In genomic region chr12:123270380-123271181, GRCh38 we compare ENCODE assay signal across 8 cellular contexts. TPM values are rescaled to one million over a fixed set of nuclear protein-coding genes. Genes with fewer than 3 reads are reported as not detected.
DNase-seq lines count a peak whose midpoint lies in the region; ATAC-seq, FAIRE-seq and TF ChIP-seq lines count a peak whose summit lies in the region.

No MANE protein-coding gene starts in this region.

- POLR2A ChIA-PET in CD8-positive, alpha-beta T cell (lab: Charles Lee): interaction anchor here (1.4 kb wide), 1 partner anchor 313 kb away, joined by 5 read pairs; no protein-coding TSS in a partner anchor

- peak overlapping the region; percentile 65 for H3K4me3 ChIP-seq in CD8-positive, alpha-beta T cell (ENCODE audit: low read depth, low read length)
- peak overlapping the region; percentile 40; the same call in 1 of the 2 replicates for H3K4me3 ChIP-seq in MM.1S (ENCODE audit: low read length)
- peak overlapping the region; percentile 64 to 72 for H3K4me3 ChIP-seq in kidney (ENCODE audit: low read length in 2 of 2)

- H3K36me3 ChIP-seq in CD8-positive, alpha-beta T cell (ENCODE audit: insufficient read depth, low read length): no peaks in the 10 kb centered on the region
- H3K36me3 ChIP-seq in MM.1S (replicated peaks; ENCODE audit: insufficient read depth, low read length) (no peaks in the 10 kb centered on the region), kidney (ENCODE audit: control insufficient read depth in 1 of 2, insufficient read depth in 2 of 2, low read length in 2 of 2) (peaks cover 0 to 3% of the 10 kb centered on the region in 2 donors)

- TF ChIP-seq CTCF in CD8-positive, alpha-beta T cell (IDR thresholded peaks at IDR 0.05): no peak
- TF ChIP-seq CTCF in GM20000 (IDR thresholded peaks at IDR 0.05; ENCODE audit: extremely low read depth, missing control alignments): no peak
- no peak for TF ChIP-seq CTCF in MM.1S (IDR thresholded peaks at IDR 0.05; ENCODE audit: low read length)
- peak in 1 of 2 experiments; percentile 40 for TF ChIP-seq CTCF in brain (conservative IDR thresholded peaks at IDR 0.05)
- TF ChIP-seq CTCF in kidney (IDR thresholded peaks at IDR 0.05; ENCODE audit: borderline replicate concordance, extremely low read depth, insufficient read depth): no peak

- H3K9me2 ChIP-seq in MM.1S (replicated peaks; ENCODE audit: insufficient read depth, low read length): no peaks in the 10 kb centered on the region

- FAIRE-seq in kidney (lab: Jason Lieb, UNC) (no peak), H54 (lab: Jason Lieb, UNC) (no peak)

- CTCF ChIA-PET in CD8-positive, alpha-beta T cell (lab: Charles Lee): interaction anchor here (0.7 to 2.8 kb wide), 5 partner anchors 14 to 477 kb away, joined by 3 to 14 read pairs (median 4); partner anchors contain the start of gene TMED2

- no peaks in the 10 kb centered on the region for H3K79me2 ChIP-seq in MM.1S (ENCODE audit: low read length)

- TF ChIP-seq POLR2A in H54 (IDR thresholded peaks at IDR 0.05; ENCODE audit: low read depth, low read length): no peak

- peak in 2 of 7 experiments; percentile 25 to 54 for DNase-seq in CD8-positive, alpha-beta T cell
- peak; percentile 55 for DNase-seq in GM20000 (ENCODE audit: low spot score)
- DNase-seq in MM.1S: no peak
- peak; percentile 82 for DNase-seq in kidney
- no peak for DNase-seq in stimulated activated naive B cell treated with anti-CD40 and anti-IgM and Interleukin-4, amounts not matched to agents 10 μg/mL and 1 μg/mL and 100 μg/mL, for 72 hours
- no peak for DNase-seq in H54 (ENCODE audit: insufficient read length, low spot score)

- H3K27me3 Mint-ChIP-seq in CD8-positive, alpha-beta T cell (ENCODE audit: low read depth): no peaks in the 10 kb centered on the region
- H3K27me3 Mint-ChIP-seq in brain: peaks cover 4% of the 10 kb centered on the region
- H3K27me3 Mint-ChIP-seq in stimulated activated naive B cell treated with anti-CD40 and anti-IgM and Interleukin-4, amounts not matched to agents 10 μg/mL and 1 μg/mL and 100 μg/mL, for 72 hours: no peaks in the 10 kb centered on the region

- H3K9me3 ChIP-seq in CD8-positive, alpha-beta T cell (ENCODE audit: low read length): no peaks in the 10 kb centered on the region
- H3K9me3 ChIP-seq in MM.1S (replicated peaks; ENCODE audit: insufficient read depth, low read length): no peaks in the 10 kb centered on the region
- no peaks in the 10 kb centered on the region for H3K9me3 ChIP-seq in kidney (ENCODE audit: control insufficient read depth in 1 of 2, low read length in 2 of 2)

- H3K4me1 Mint-ChIP-seq in CD8-positive, alpha-beta T cell (ENCODE audit: low read depth): peaks cover 32% of the 10 kb centered on the region
- peaks cover 51% of the 10 kb centered on the region for H3K4me1 Mint-ChIP-seq in brain
- H3K4me1 Mint-ChIP-seq in stimulated activated naive B cell treated with anti-CD40 and anti-IgM and Interleukin-4, amounts not matched to agents 10 μg/mL and 1 μg/mL and 100 μg/mL, for 72 hours: peaks cover 20 to 41% of the 10 kb centered on the region in 2 donors

- no peak for ATAC-seq in CD8-positive, alpha-beta T cell
- ATAC-seq in stimulated activated naive B cell treated with anti-CD40 and anti-IgM and Interleukin-4, amounts not matched to agents 10 μg/mL and 1 μg/mL and 100 μg/mL, for 72 hours (replicated peaks): peak; percentile 12 to 13
- ATAC-seq in GM21423 (IDR thresholded peaks at IDR 0.05; ENCODE audit: unreplicated experiment): no peak

- H3K27ac ChIP-seq in CD8-positive, alpha-beta T cell (ENCODE audit: low read depth, low read length): no peak overlapping the region
- H3K27ac ChIP-seq in MM.1S (ENCODE audit: low read length) (no peak overlapping the region), kidney (ENCODE audit: low read depth in 2 of 2, low read length in 2 of 2) (peak overlapping the region; percentile 57 to 69)

- H4K20me1 ChIP-seq in MM.1S (ENCODE audit: insufficient read depth, low read length): no peaks in the 10 kb centered on the region

- H3F3A ChIP-seq in MM.1S (ENCODE audit: insufficient read depth, low read length): no peaks in the 10 kb centered on the region

- no peak overlapping the region for H3K9ac ChIP-seq in MM.1S (ENCODE audit: low read length)
- peak overlapping the region; percentile 48 to 68 for H3K9ac ChIP-seq in kidney (ENCODE audit: low read length in 2 of 2)

- peak overlapping the region; percentile 62 for H3K4me2 ChIP-seq in MM.1S (ENCODE audit: low read depth, low read length)

- H3K4me3 Mint-ChIP-seq in CD8-positive, alpha-beta T cell: peak overlapping the region; percentile 85
- peak overlapping the region; percentile 91 to 96 (median 94) for H3K4me3 Mint-ChIP-seq in brain
- H3K4me3 Mint-ChIP-seq in stimulated activated naive B cell treated with anti-CD40 and anti-IgM and Interleukin-4, amounts not matched to agents 10 μg/mL and 1 μg/mL and 100 μg/mL, for 72 hours: peak overlapping the region; percentile 83 to 86

- H3K36me3 Mint-ChIP-seq in CD8-positive, alpha-beta T cell: no peaks in the 10 kb centered on the region
- peaks cover 8% of the 10 kb centered on the region for H3K36me3 Mint-ChIP-seq in brain
- peaks cover under 1 to 15% of the 10 kb centered on the region in 2 donors for H3K36me3 Mint-ChIP-seq in stimulated activated naive B cell treated with anti-CD40 and anti-IgM and Interleukin-4, amounts not matched to agents 10 μg/mL and 1 μg/mL and 100 μg/mL, for 72 hours

- no peaks in the 10 kb centered on the region for H3K27me3 ChIP-seq in CD8-positive, alpha-beta T cell (ENCODE audit: insufficient read depth, low read length)
- no peaks in the 10 kb centered on the region for H3K27me3 ChIP-seq in MM.1S (replicated peaks; ENCODE audit: insufficient read depth, low read length)

- H3K27ac Mint-ChIP-seq in CD8-positive, alpha-beta T cell: peak overlapping the region; percentile 73
- H3K27ac Mint-ChIP-seq in brain: peak overlapping the region; percentile 98 to 100 (median 99)
- peak overlapping the region; percentile 82 for H3K27ac Mint-ChIP-seq in stimulated activated naive B cell treated with anti-CD40 and anti-IgM and Interleukin-4, amounts not matched to agents 10 μg/mL and 1 μg/mL and 100 μg/mL, for 72 hours

- H2AFZ ChIP-seq in MM.1S (ENCODE audit: low read length): no peak overlapping the region; the same call in 1 of the 2 replicates

- H3K4me1 ChIP-seq in CD8-positive, alpha-beta T cell (ENCODE audit: insufficient read depth, low read length): peaks cover 26% of the 10 kb centered on the region
- H3K4me1 ChIP-seq in MM.1S (ENCODE audit: low read length): no peaks in the 10 kb centered on the region
- H3K4me1 ChIP-seq in kidney (ENCODE audit: control insufficient read depth in 1 of 2, insufficient read depth in 1 of 2, low read depth in 1 of 2, low read length in 2 of 2): peaks cover 0 to 22% of the 10 kb centered on the region in 2 donors

- intact Hi-C loops in CD8-positive, alpha-beta T cell (cut with DNase I, micrococcal nuclease): loop anchor here (1.0 to 2.0 kb wide), 5 partner anchors 94 to 348 kb away; partner anchors contain the start of gene SBNO1 (in 1 of the 2)
- intact Hi-C loops in kidney (cut with DNase I): no loop called here

- H3K9me3 Mint-ChIP-seq in CD8-positive, alpha-beta T cell: no peaks in the 10 kb centered on the region
- H3K9me3 Mint-ChIP-seq in brain: peaks cover 0 to 2% (median 0%) of the 10 kb centered on the region in 5 experiments
- H3K9me3 Mint-ChIP-seq in stimulated activated naive B cell treated with anti-CD40 and anti-IgM and Interleukin-4, amounts not matched to agents 10 μg/mL and 1 μg/mL and 100 μg/mL, for 72 hours: no peaks in the 10 kb centered on the region

RNA-seq across cellular contexts. Expression of gene CDK2AP1, which starts 1.1 kb away (rescaled TPM):
- 1 to 10 TPM; 3.8 to 4.1 TPM for total RNA-seq in CD8-positive, alpha-beta T cell
- polyA plus RNA-seq in brain (ENCODE audit: insufficient read depth, low read depth, low replicate concordance) (242 TPM), kidney (ENCODE audit: insufficient read depth, low read depth, low replicate concordance) (104 TPM)
- 80.1 TPM for total RNA-seq in kidney

RNA-seq across cellular contexts. Expression of gene MTRFR, which starts 37.3 kb away (rescaled TPM):
- 10 to 100 TPM; 37.7 to 39.4 TPM for total RNA-seq in CD8-positive, alpha-beta T cell
- polyA plus RNA-seq in brain (ENCODE audit: insufficient read depth, low read depth, low replicate concordance): 23.5 TPM
- total RNA-seq in kidney: 17.8 TPM
- 12.8 TPM for polyA plus RNA-seq in kidney (ENCODE audit: insufficient read depth, low read depth, low replicate concordance)

RNA-seq across cellular contexts. Expression of gene MPHOSPH9, which starts 37.6 kb away (rescaled TPM):
- 10 to 100 TPM; 82.2 to 84.4 TPM for total RNA-seq in CD8-positive, alpha-beta T cell
- polyA plus RNA-seq in brain (ENCODE audit: insufficient read depth, low read depth, low replicate concordance) (3.7 TPM), kidney (ENCODE audit: insufficient read depth, low read depth, low replicate concordance) (7.2 TPM)
- total RNA-seq in kidney: 25.2 TPM

Comparison
In these comparisons a context has a peak if more than half of its experiments do, and no peak if none do; other contexts are left out.
1. ATAC-seq: peak in stimulated activated naive B cell treated with anti-CD40 and anti-IgM and Interleukin-4, amounts not matched to agents 10 μg/mL and 1 μg/mL and 100 μg/mL, for 72 hours (2 of 2); none in CD8-positive, alpha-beta T cell (single experiment) and GM21423 (single experiment).
2. DNase-seq: peak in GM20000 (single experiment) and kidney (single experiment); none in MM.1S (single experiment), stimulated activated naive B cell treated with anti-CD40 and anti-IgM and Interleukin-4, amounts not matched to agents 10 μg/mL and 1 μg/mL and 100 μg/mL, for 72 hours (single experiment) and H54 (single experiment).
3. H3K27ac ChIP-seq: peak in kidney (2 of 2); none in CD8-positive, alpha-beta T cell (single experiment) and MM.1S (single experiment).
4. RNA of gene CDK2AP1, which starts 1.1 kb away (total RNA-seq): 80.1 TPM in kidney (single experiment); 3.8 to 4.1 TPM in CD8-positive, alpha-beta T cell; every median in the first group is over 10 times any median in the second.
5. Peak in every context shown above with its lines, with median percentiles within 50 percentile points of each other: H3K4me3 ChIP-seq, H3K27ac Mint-ChIP-seq and H3K4me3 Mint-ChIP-seq.